18 cellular contexts compared by ENCODE assay signal in genomic region chr14:34113051-34113511, GRCh38.
DNase-seq lines count a peak whose midpoint lies in the region; ATAC-seq, FAIRE-seq and TF ChIP-seq lines count a peak whose summit lies in the region.
"Had no signal": no experiment of that assay in that cellular context is flagged by ENCODE, and none has a peak within 500 bp of the region (broad histone marks: within the 10 kb centered on the region; RNA-seq: fewer than 3 reads in every experiment).

No MANE protein-coding gene starts in this region.

- BruUV-seq in HepG2 (replicated peaks; lab: Mats Ljungman, UMichigan), result no TSS peak

- H3F3A ChIP-seq in SK-N-SH (replicated peaks; ENCODE audit: insufficient read depth), result no peaks in the 10 kb centered on the region

- TF ChIP-seq RAD21 in HepG2 (CRISPR knock-in tag; IDR thresholded peaks at IDR 0.05) (no peak), SK-N-SH (IDR thresholded peaks at IDR 0.05; ENCODE audit: low read length) (no peak)

- H3K9me3 ChIP-seq in HepG2 (ENCODE audit: low read length) (no peaks in the 10 kb centered on the region), right lobe of liver (no peaks in the 10 kb centered on the region), SK-N-SH (no peaks in the 10 kb centered on the region)

- H3K9me2 ChIP-seq in SK-N-SH, result no peaks in the 10 kb centered on the region

- in situ Hi-C loops in HepG2 (cut with HindIII; ENCODE audit: extremely low pct_ligation_motif_present, low pct_unique_long_range_greater_than_20kb), result no loop called here

- H3K27ac ChIP-seq in HepG2 (ENCODE audit: extremely low read length, insufficient read depth, low read length), result no peak overlapping the region
- H3K27ac ChIP-seq in right lobe of liver, result no peak overlapping the region
- no peak overlapping the region for H3K27ac ChIP-seq in SK-N-SH (ENCODE audit: low read depth in 2 of 2, low read length in 1 of 2)
- H3K27ac ChIP-seq: coronary artery, KMS-11, tibial artery had no signal

- no peak overlapping the region for H3K4me2 ChIP-seq in HepG2 (ENCODE audit: low read depth, low read length)
- no peak overlapping the region for H3K4me2 ChIP-seq in SK-N-SH
- H3K4me2 ChIP-seq: KMS-11 had no signal

- ATAC-seq in HepG2 (no peak), right lobe of liver (no peak), GM21367 (IDR thresholded peaks at IDR 0.05; ENCODE audit: unreplicated experiment) (no peak)
- ATAC-seq: left lobe of liver had no signal

- intact Hi-C loops in HepG2 (cut with micrococcal nuclease; ENCODE audit: unreplicated experiment) (no loop called here), right lobe of liver (cut with DNase I) (no loop called here)

- DNase-seq in HepG2 (ENCODE audit: low spot score) (no peak), right lobe of liver (no peak), SK-N-SH (no peak), fibroblast of pulmonary artery (ENCODE audit: low read depth) (peak; percentile 25), RPMI8226 (no peak), GM19238 (ENCODE audit: insufficient read length, low spot score) (no peak), NCI-H2107 treated with DMSO at 0.1 percent for 48 hours (lab: John Stamatoyannopoulos, UW; ENCODE audit: unreplicated experiment) (no peak)
- DNase-seq: activated CD8-positive, alpha-beta memory T cell treated with anti-CD3 and anti-CD28 coated beads for 24 hours; activated naive CD4-positive, alpha-beta T cell treated with Interleukin-2 at 50 U/mL for 16 hours; DND-41; NCI-H2081; tibial artery had no signal

- TF ChIP-seq CTCF in HepG2 (CRISPR knock-in tag; IDR thresholded peaks at IDR 0.05), result no peak
- no peak for TF ChIP-seq CTCF in right lobe of liver (IDR thresholded peaks at IDR 0.05)
- no peak for TF ChIP-seq CTCF in SK-N-SH (IDR thresholded peaks at IDR 0.05)
- TF ChIP-seq CTCF in fibroblast of pulmonary artery (IDR thresholded peaks at IDR 0.05; ENCODE audit: low read length, missing control alignments), result no peak

- WGBS in HepG2 (ENCODE audit: low lambda C conversion rate), result 25% methylated on average over 5 of the region's 5 CpGs
- 41% methylated on average over 5 of the region's 5 CpGs for WGBS in right lobe of liver (ENCODE audit: insufficient coverage, low coverage, low lambda C conversion rate, missing lambda C conversion rate)
- WGBS in SK-N-SH (ENCODE audit: low lambda C conversion rate), result 5% methylated on average over 5 of the region's 5 CpGs

- POLR2A ChIA-PET in HepG2 (lab: Yijun Ruan, JAX), result no interaction called here
- POLR2A ChIA-PET in SK-N-SH (lab: Yijun Ruan, JAX), result no interaction called here

- CTCF ChIA-PET in HepG2 (lab: Yijun Ruan, JAX; ENCODE audit: low intra/inter-chr PET ratio, low total read pairs), result no interaction called here
- CTCF ChIA-PET in SK-N-SH (lab: Yijun Ruan, JAX), result interaction anchor here (0.8 to 3.0 kb wide), 4 partner anchors 15 to 320 kb away, joined by 3 to 17 read pairs (median 6); no protein-coding TSS in a partner anchor

- TF ChIP-seq EP300 in HepG2 (IDR thresholded peaks at IDR 0.05; ENCODE audit: low read depth in 2 of 2, low read length in 2 of 2), result no peak
- TF ChIP-seq EP300 in HepG2 (CRISPR knock-in tag; IDR thresholded peaks at IDR 0.05; ENCODE audit: borderline replicate concordance), result no peak
- peak in 1 of 2 experiments; percentile 28; a peak in 1 of 4 replicates for TF ChIP-seq EP300 in SK-N-SH (IDR thresholded peaks at IDR 0.05; ENCODE audit: borderline replicate concordance in 1 of 2, low read depth in 1 of 2, low read length in 1 of 2)

- H2AFZ ChIP-seq in HepG2 (ENCODE audit: low read length) (no peak overlapping the region), SK-N-SH (ENCODE audit: low read depth) (no peak overlapping the region)

- no peak overlapping the region for H3K9ac ChIP-seq in HepG2 (ENCODE audit: insufficient read depth, low read depth, low read length)
- no peak overlapping the region for H3K9ac ChIP-seq in SK-N-SH
- H3K9ac ChIP-seq: KMS-11 had no signal

- peaks cover 0 to 2% of the 10 kb centered on the region in 2 experiments; a peak in 1 of 5 replicates for H3K27me3 ChIP-seq in HepG2 (ENCODE audit: control insufficient read depth in 1 of 2, insufficient read depth in 2 of 2, low read length in 2 of 2)
- no peaks in the 10 kb centered on the region for H3K27me3 ChIP-seq in right lobe of liver
- no peaks in the 10 kb centered on the region for H3K27me3 ChIP-seq in SK-N-SH (ENCODE audit: insufficient read depth)
- H3K27me3 ChIP-seq: tibial artery had no signal

- H3K79me2 ChIP-seq in HepG2 (ENCODE audit: insufficient read depth, low read length) (no peaks in the 10 kb centered on the region), SK-N-SH (ENCODE audit: insufficient read depth) (no peaks in the 10 kb centered on the region)

- TF ChIP-seq POLR2A in HepG2 (IDR thresholded peaks at IDR 0.05; ENCODE audit: insufficient read depth in 1 of 2, low read depth in 2 of 2, low read length in 2 of 2) (no peak), right lobe of liver (IDR thresholded peaks at IDR 0.05) (no peak)

- no peak for FAIRE-seq in HepG2 (lab: Jason Lieb, UNC)
- FAIRE-seq: GM18507 had no signal

- H3K4me3 ChIP-seq in HepG2 (replicated peaks in 1 of 3; ENCODE audit: insufficient read depth in 1 of 3, low read depth in 2 of 3, low read length in 3 of 3), result no peak overlapping the region
- no peak overlapping the region for H3K4me3 ChIP-seq in right lobe of liver
- H3K4me3 ChIP-seq in SK-N-SH (ENCODE audit: low read depth in 2 of 2, low read length in 1 of 2), result no peak overlapping the region; a peak in 1 of 4 replicates
- H3K4me3 ChIP-seq in fibroblast of pulmonary artery (replicated peaks; ENCODE audit: low read depth, low read length), result no peak overlapping the region
- H3K4me3 ChIP-seq: coronary artery, skin epidermis, tibial artery had no signal

- H3K36me3 ChIP-seq in HepG2 (replicated peaks in 1 of 2; ENCODE audit: control insufficient read depth in 1 of 2, insufficient read depth in 2 of 2, low read length in 2 of 2) (no peaks in the 10 kb centered on the region), right lobe of liver (no peaks in the 10 kb centered on the region), SK-N-SH (replicated peaks in 1 of 2; ENCODE audit: control insufficient read depth in 1 of 2, insufficient read depth in 2 of 2, low read length in 1 of 2) (no peaks in the 10 kb centered on the region)
- H3K36me3 ChIP-seq: tibial artery had no signal

- no peaks in the 10 kb centered on the region for H4K20me1 ChIP-seq in HepG2 (ENCODE audit: insufficient read depth, low read length)
- no peaks in the 10 kb centered on the region for H4K20me1 ChIP-seq in SK-N-SH (ENCODE audit: insufficient read depth)

- H3K4me1 ChIP-seq in HepG2 (ENCODE audit: insufficient read depth, low read length) (no peaks in the 10 kb centered on the region), right lobe of liver (no peaks in the 10 kb centered on the region), SK-N-SH (ENCODE audit: control insufficient read depth in 1 of 2, insufficient read depth in 2 of 2, low read depth in 1 of 2, low read length in 1 of 2) (peaks cover 0 to 5% of the 10 kb centered on the region in 2 experiments; a peak in 2 of 4 replicates)
- H3K4me1 ChIP-seq: tibial artery had no signal

TF ChIP-seq in HepG2, 621 proteins besides CTCF, POLR2A, EP300 and RAD21 (continues in another document):
- TF ChIP-seq ZNF563 (CRISPR knock-in tag; IDR thresholded peaks at IDR 0.05), result no peak
- TF ChIP-seq TCF7L2 (IDR thresholded peaks at IDR 0.05; ENCODE audit: low read depth, low read length), result 0 out of 2 replicates have a peak, but pooled peaks have one; percentile 10
- no peak for TF ChIP-seq SUZ12 (IDR thresholded peaks at IDR 0.05; ENCODE audit: low read depth, low read length)
- no peak for TF ChIP-seq GTF3A (CRISPR knock-in tag; conservative IDR thresholded peaks at IDR 0.05)
- no peak for TF ChIP-seq SPEN (CRISPR knock-in tag; IDR thresholded peaks at IDR 0.05; ENCODE audit: low read depth)
- peak; percentile 74 for TF ChIP-seq CEBPB (IDR thresholded peaks at IDR 0.05; ENCODE audit: borderline replicate concordance, low read depth, low read length)
- TF ChIP-seq, protein P1, sequence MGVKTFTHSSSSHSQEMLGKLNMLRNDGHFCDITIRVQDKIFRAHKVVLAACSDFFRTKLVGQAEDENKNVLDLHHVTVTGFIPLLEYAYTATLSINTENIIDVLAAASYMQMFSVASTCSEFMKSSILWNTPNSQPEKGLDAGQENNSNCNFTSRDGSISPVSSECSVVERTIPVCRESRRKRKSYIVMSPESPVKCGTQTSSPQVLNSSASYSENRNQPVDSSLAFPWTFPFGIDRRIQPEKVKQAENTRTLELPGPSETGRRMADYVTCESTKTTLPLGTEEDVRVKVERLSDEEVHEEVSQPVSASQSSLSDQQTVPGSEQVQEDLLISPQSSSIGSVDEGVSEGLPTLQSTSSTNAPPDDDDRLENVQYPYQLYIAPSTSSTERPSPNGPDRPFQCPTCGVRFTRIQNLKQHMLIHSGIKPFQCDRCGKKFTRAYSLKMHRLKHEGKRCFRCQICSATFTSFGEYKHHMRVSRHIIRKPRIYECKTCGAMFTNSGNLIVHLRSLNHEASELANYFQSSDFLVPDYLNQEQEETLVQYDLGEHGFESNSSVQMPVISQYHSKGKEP (CRISPR knock-in tag; IDR thresholded peaks at IDR 0.05), result no peak
- no peak for TF ChIP-seq NFATC3 (CRISPR knock-in tag; IDR thresholded peaks at IDR 0.05)

TF ChIP-seq in SK-N-SH, 30 proteins besides CTCF, POLR2A, EP300 and RAD21 (continues in another document):
- no peak for TF ChIP-seq YY1 (IDR thresholded peaks at IDR 0.05; ENCODE audit: low read depth)
- no peak for TF ChIP-seq NRF1 (IDR thresholded peaks at IDR 0.05; ENCODE audit: low read depth, low read length)
- no peak for TF ChIP-seq RXRA (IDR thresholded peaks at IDR 0.05; ENCODE audit: borderline replicate concordance, low read depth)
- TF ChIP-seq FOXJ3 (CRISPR knock-in tag; IDR thresholded peaks at IDR 0.05), result no peak; the same call in 1 of the 2 replicates
- no peak for TF ChIP-seq NFIC (IDR thresholded peaks at IDR 0.05; ENCODE audit: borderline replicate concordance)
- peak; percentile 61 for TF ChIP-seq RCOR1 (IDR thresholded peaks at IDR 0.05; ENCODE audit: low read length)
- TF ChIP-seq, protein P2, sequence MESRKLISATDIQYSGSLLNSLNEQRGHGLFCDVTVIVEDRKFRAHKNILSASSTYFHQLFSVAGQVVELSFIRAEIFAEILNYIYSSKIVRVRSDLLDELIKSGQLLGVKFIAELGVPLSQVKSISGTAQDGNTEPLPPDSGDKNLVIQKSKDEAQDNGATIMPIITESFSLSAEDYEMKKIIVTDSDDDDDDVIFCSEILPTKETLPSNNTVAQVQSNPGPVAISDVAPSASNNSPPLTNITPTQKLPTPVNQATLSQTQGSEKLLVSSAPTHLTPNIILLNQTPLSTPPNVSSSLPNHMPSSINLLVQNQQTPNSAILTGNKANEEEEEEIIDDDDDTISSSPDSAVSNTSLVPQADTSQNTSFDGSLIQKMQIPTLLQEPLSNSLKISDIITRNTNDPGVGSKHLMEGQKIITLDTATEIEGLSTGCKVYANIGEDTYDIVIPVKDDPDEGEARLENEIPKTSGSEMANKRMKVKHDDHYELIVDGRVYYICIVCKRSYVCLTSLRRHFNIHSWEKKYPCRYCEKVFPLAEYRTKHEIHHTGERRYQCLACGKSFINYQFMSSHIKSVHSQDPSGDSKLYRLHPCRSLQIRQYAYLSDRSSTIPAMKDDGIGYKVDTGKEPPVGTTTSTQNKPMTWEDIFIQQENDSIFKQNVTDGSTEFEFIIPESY (IDR thresholded peaks at IDR 0.05; ENCODE audit: borderline replicate concordance, low read depth), result no peak
